ENCODE assay signal across 35 cellular contexts in the genomic region with DNA sequence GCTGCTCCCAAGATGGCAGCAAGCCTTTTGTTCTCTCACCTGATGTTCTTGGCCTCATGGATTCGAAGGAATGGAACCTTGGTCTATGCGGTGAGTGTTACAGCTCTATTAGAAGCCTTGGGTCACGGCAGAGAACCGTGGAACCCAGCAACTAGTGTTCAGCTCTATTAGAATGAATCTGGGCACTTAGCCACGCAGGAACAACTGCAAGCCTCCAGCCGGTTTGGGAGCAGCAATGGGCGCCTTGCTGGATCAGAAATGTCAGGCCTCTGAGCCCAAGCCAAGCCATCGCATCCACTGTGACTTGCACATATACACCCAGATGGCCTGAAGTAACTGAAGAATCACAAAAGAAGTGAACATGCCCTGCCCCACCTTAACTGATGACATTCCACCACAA.
"Had no signal": no experiment of that assay in that cellular context is flagged by ENCODE, and none has a peak within 500 bp of the region (broad histone marks: within the 10 kb centered on the region; RNA-seq: fewer than 3 reads in every experiment).

No MANE protein-coding gene starts in this region.

- H3K27ac ChIP-seq: KMS-11 had no signal

- H3K36me3 ChIP-seq: MG63 had no signal

- H3K4me3 ChIP-seq: MG63 had no signal

- H3K9ac ChIP-seq: KMS-11 had no signal

- H3K9me3 ChIP-seq: MG63 had no signal

- H3K27me3 ChIP-seq: MG63 had no signal

- DNase-seq: Karpas-422, Kasumi-1, KG1, MG63, MM.1S, MV-4-11, NCI-H1048, NCI-H1092, NCI-H1092 treated with DMSO at 0.1 percent for 48 hours, NCI-H1105, NCI-H1105 treated with DMSO at 0.1 percent for 48 hours, NCI-H1417, NCI-H1417 treated with DMSO at 0.1 percent for 48 hours, NCI-H1436, NCI-H1436 treated with DMSO at 0.1 percent for 48 hours, NCI-H146, NCI-H1694, NCI-H1694 treated with DMSO at 0.1 percent for 48 hours, NCI-H187, NCI-H187 treated with DMSO at 0.1 percent for 48 hours, NCI-H1930, NCI-H2029, NCI-H2029 treated with DMSO at 0.1 percent for 48 hours, NCI-H2081, NCI-H2081 treated with DMSO at 0.1 percent for 48 hours, NCI-H2107, NCI-H2171, NCI-H2171 treated with DMSO at 0.1 percent for 48 hours, NCI-H2227 treated with DMSO at 0.1 percent for 48 hours, NCI-H226, NCI-H345, NCI-H446, NCI-H446 treated with DMSO at 0.1 percent for 48 hours, NCI-H510A had no signal
